Comparison of ENCODE assay signal across 35 cellular contexts in genomic region chrX:133366735-133367134, GRCh38. TPM values are rescaled to one million over a fixed set of nuclear protein-coding genes. Genes with fewer than 3 reads are reported as not detected.
"Had no signal": no experiment of that assay in that cellular context is flagged by ENCODE, and none has a peak within 500 bp of the region (broad histone marks: within the 10 kb centered on the region; RNA-seq: fewer than 3 reads in every experiment).

No MANE protein-coding gene starts in this region.

- H3K9me3 Mint-ChIP-seq: activated B cell treated with CpG ODN at 0.5 μM for 24 hours; activated CD8-positive, alpha-beta T cell treated with anti-CD3 and anti-CD28 coated beads for 36 hours; activated naive CD4-positive, alpha-beta T cell treated with anti-CD3 and anti-CD28 coated beads for 36 hours; activated naive CD4-positive, alpha-beta T cell treated with anti-CD3 and anti-CD28 coated beads, Interleukin-2, amount 50 U/mL, for 24 hours; activated naive CD8-positive, alpha-beta T cell treated with anti-CD3 and anti-CD28 coated beads, Interleukin-2, amount 10 ng/mL, durations not matched to agents 7 days and 5 days; activated T-cell treated with anti-CD3 and anti-CD28 coated beads, Interleukin-2, amount 50 U/mL, for 4 hours; activated T-helper 17 cell treated with anti-CD3 and anti-CD28 coated beads, Interleukin-2, amount 50 U/mL, for 72 hours; effector memory CD8-positive, alpha-beta T cell; T-helper 2 cell treated with Interferon-gamma antibody and Interleukin-4, amounts not matched to agents 5 μg/mL and 100 μg/mL, for 36 hours had no signal

- FAIRE-seq: colon, endometrium, endothelial cell of umbilical vein had no signal

- H3K4me3 ChIP-seq: body of pancreas, esophagus squamous epithelium, gastroesophageal sphincter, heart right ventricle had no signal

- DNase-seq: activated B cell treated with CpG ODN at 0.5 μM for 24 hours; activated CD4-positive, alpha-beta T cell treated with anti-CD3 and anti-CD28 coated beads for 48 hours; activated CD4-positive, alpha-beta T cell treated with anti-CD3 and anti-CD28 coated beads, Interleukin-2, amount 50 U/mL, for 1 hour; activated CD4-positive, alpha-beta T cell treated with anti-CD3 and anti-CD28 coated beads, Interleukin-2, amount 50 U/mL, for 48 hours; activated CD8-positive, alpha-beta memory T cell treated with anti-CD3 and anti-CD28 coated beads for 24 hours; activated CD8-positive, alpha-beta T cell treated with anti-CD3 and anti-CD28 coated beads for 36 hours; activated effector memory CD4-positive, alpha-beta T cell treated with Interleukin-2 at 50 U/mL for 16 hours; activated gamma-delta T cell treated with Interleukin-2 at 50 U/mL for 16 hours; activated naive CD4-positive, alpha-beta T cell treated with anti-CD3 and anti-CD28 coated beads for 36 hours; activated naive CD8-positive, alpha-beta T cell treated with anti-CD3 and anti-CD28 coated beads, Interleukin-2, amount 10 ng/mL, durations not matched to agents 7 days and 5 days; activated T-cell treated with anti-CD3 and anti-CD28 coated beads, Interleukin-2, amount 50 U/mL, for 4 hours; amniotic stem cell; anterior cingulate cortex; body of pancreas; caudate nucleus; cortex of kidney; dermis blood vessel endothelial cell; effector CD4-positive, alpha-beta T cell; effector memory CD8-positive, alpha-beta T cell; esophagus squamous epithelium; foreskin melanocyte; heart right ventricle; T-helper 1 cell; T-helper 17 cell; T1000; WERI-Rb-1 had no signal

- H3K4me1 ChIP-seq: esophagus squamous epithelium had no signal

- H3K36me3 Mint-ChIP-seq: activated naive CD4-positive, alpha-beta T cell treated with anti-CD3 and anti-CD28 coated beads, Interleukin-2, amount 50 U/mL, for 24 hours; activated naive CD8-positive, alpha-beta T cell treated with anti-CD3 and anti-CD28 coated beads, Interleukin-2, amount 10 ng/mL, durations not matched to agents 7 days and 5 days had no signal

- H3K27ac Mint-ChIP-seq: activated B cell treated with CpG ODN at 0.5 μM for 24 hours; activated CD8-positive, alpha-beta T cell treated with anti-CD3 and anti-CD28 coated beads for 36 hours; activated naive CD4-positive, alpha-beta T cell treated with anti-CD3 and anti-CD28 coated beads for 36 hours; activated naive CD4-positive, alpha-beta T cell treated with anti-CD3 and anti-CD28 coated beads, Interleukin-2, amount 50 U/mL, for 24 hours; activated naive CD8-positive, alpha-beta T cell treated with anti-CD3 and anti-CD28 coated beads, Interleukin-2, amount 10 ng/mL, durations not matched to agents 7 days and 5 days; activated T-helper 17 cell treated with anti-CD3 and anti-CD28 coated beads, Interleukin-2, amount 50 U/mL, for 72 hours; effector memory CD8-positive, alpha-beta T cell; T-helper 17 cell; T-helper 2 cell treated with Interferon-gamma antibody and Interleukin-4, amounts not matched to agents 5 μg/mL and 100 μg/mL, for 36 hours had no signal

- H3K27ac ChIP-seq: body of pancreas, epithelial cell of prostate, esophagus squamous epithelium, gastroesophageal sphincter, heart right ventricle, WERI-Rb-1 had no signal

- H3K4me3 Mint-ChIP-seq: activated B cell treated with CpG ODN at 0.5 μM for 24 hours; activated CD8-positive, alpha-beta T cell treated with anti-CD3 and anti-CD28 coated beads for 36 hours; activated naive CD4-positive, alpha-beta T cell treated with anti-CD3 and anti-CD28 coated beads for 36 hours; activated naive CD4-positive, alpha-beta T cell treated with anti-CD3 and anti-CD28 coated beads, Interleukin-2, amount 50 U/mL, for 24 hours; activated naive CD8-positive, alpha-beta T cell treated with anti-CD3 and anti-CD28 coated beads, Interleukin-2, amount 10 ng/mL, durations not matched to agents 7 days and 5 days; activated T-cell treated with anti-CD3 and anti-CD28 coated beads, Interleukin-2, amount 50 U/mL, for 4 hours; activated T-helper 17 cell treated with anti-CD3 and anti-CD28 coated beads, Interleukin-2, amount 50 U/mL, for 72 hours; effector memory CD8-positive, alpha-beta T cell; T-helper 17 cell; T-helper 2 cell treated with Interferon-gamma antibody and Interleukin-4, amounts not matched to agents 5 μg/mL and 100 μg/mL, for 36 hours had no signal

- H3K27me3 Mint-ChIP-seq: activated B cell treated with CpG ODN at 0.5 μM for 24 hours; activated CD8-positive, alpha-beta T cell treated with anti-CD3 and anti-CD28 coated beads for 36 hours; activated naive CD4-positive, alpha-beta T cell treated with anti-CD3 and anti-CD28 coated beads, Interleukin-2, amount 50 U/mL, for 24 hours; activated naive CD8-positive, alpha-beta T cell treated with anti-CD3 and anti-CD28 coated beads, Interleukin-2, amount 10 ng/mL, durations not matched to agents 7 days and 5 days; activated T-helper 17 cell treated with anti-CD3 and anti-CD28 coated beads, Interleukin-2, amount 50 U/mL, for 72 hours; effector memory CD8-positive, alpha-beta T cell; T-helper 17 cell had no signal

- H3K36me3 ChIP-seq: esophagus squamous epithelium, gastroesophageal sphincter, heart right ventricle, WERI-Rb-1 had no signal

- H3K4me1 Mint-ChIP-seq: activated naive CD4-positive, alpha-beta T cell treated with anti-CD3 and anti-CD28 coated beads, Interleukin-2, amount 50 U/mL, for 24 hours; activated naive CD8-positive, alpha-beta T cell treated with anti-CD3 and anti-CD28 coated beads, Interleukin-2, amount 10 ng/mL, durations not matched to agents 7 days and 5 days; activated T-helper 17 cell treated with anti-CD3 and anti-CD28 coated beads, Interleukin-2, amount 50 U/mL, for 72 hours; T-helper 17 cell had no signal

- ATAC-seq: activated CD4-positive, CD25-positive, alpha-beta regulatory T cell treated with anti-CD3 and anti-CD28 coated beads, Interleukin-2, amount 50 U/mL, for 24 hours; activated CD8-positive, alpha-beta T cell treated with anti-CD3 and anti-CD28 coated beads for 36 hours; activated T-cell treated with anti-CD3 and anti-CD28 coated beads, Interleukin-2, amount 50 U/mL, for 4 hours; activated T-helper 17 cell treated with anti-CD3 and anti-CD28 coated beads, Interleukin-2, amount 50 U/mL, for 72 hours; body of pancreas; effector memory CD8-positive, alpha-beta T cell; gastroesophageal sphincter; heart right ventricle; T-helper 17 cell had no signal

- H3K27me3 ChIP-seq: body of pancreas, esophagus squamous epithelium, gastroesophageal sphincter had no signal

- H3K9me3 ChIP-seq: body of pancreas, esophagus squamous epithelium, gastroesophageal sphincter, heart right ventricle had no signal

RNA-seq across cellular contexts. Expression of gene GPC4, which starts 48.6 kb away (rescaled TPM):
- total RNA-seq: activated CD8-positive, alpha-beta T cell treated with anti-CD3 and anti-CD28 coated beads for 36 hours; activated naive CD8-positive, alpha-beta T cell treated with anti-CD3 and anti-CD28 coated beads, Interleukin-2, amount 10 ng/mL, durations not matched to agents 7 days and 5 days; activated T-helper 17 cell treated with anti-CD3 and anti-CD28 coated beads, Interleukin-2, amount 50 U/mL, for 72 hours; T-helper 17 cell had no signal
- polyA plus RNA-seq: endothelial cell of umbilical vein had no signal
